1 cellular context compared by ENCODE assay signal in genomic region chr13:104006625-104007061, GRCh38.
TF ChIP-seq lines count a peak whose summit lies in the region.

No MANE protein-coding gene starts in this region.

TF ChIP-seq in SK-N-SH treated with all-trans-retinoic acid at 6 μM for 48 hours, 23 proteins besides CTCF, POLR2A, EP300 and RAD21 (continued from another document):
- TF ChIP-seq ZNF8 (CRISPR knock-in tag; IDR thresholded peaks at IDR 0.05): no peak
- no peak for TF ChIP-seq ZNF565 (CRISPR knock-in tag; conservative IDR thresholded peaks at IDR 0.05; ENCODE audit: low read depth)
- no peak for TF ChIP-seq ZC3H10 (CRISPR knock-in tag; IDR thresholded peaks at IDR 0.05)
